2 cellular contexts compared by ENCODE assay signal in genomic region chr11:111514216-111515031, GRCh38.
TF ChIP-seq lines count a peak whose summit lies in the region.

TSS of gene HOATZ (plus strand) at chr11:111514778. CDS start at chr11:111514785, 7 bp downstream.

TF ChIP-seq in GM23338, 12 proteins besides CTCF, POLR2A, EP300 and RAD21 (continued from another document):
- TF ChIP-seq ETS1 (IDR thresholded peaks at IDR 0.05) (no peak), EZH2 (IDR thresholded peaks at IDR 0.05; ENCODE audit: low read depth, unreplicated experiment) (no peak), REST (IDR thresholded peaks at IDR 0.05; ENCODE audit: unreplicated experiment) (no peak), ZNF114 (CRISPR knock-in tag; IDR thresholded peaks at IDR 0.05) (no peak), ZNF331 (CRISPR knock-in tag; IDR thresholded peaks at IDR 0.05; ENCODE audit: low read depth) (no peak), NANOG (IDR thresholded peaks at IDR 0.05; ENCODE audit: borderline replicate concordance) (no peak), ZNF462 (CRISPR knock-in tag; IDR thresholded peaks at IDR 0.05) (no peak), CREB1 (CRISPR knock-in tag; IDR thresholded peaks at IDR 0.05; ENCODE audit: low read depth) (no peak)

TF ChIP-seq in endothelial cell of umbilical vein, 7 proteins besides CTCF, POLR2A, EP300 and RAD21 (continued from another document):
- TF ChIP-seq JUN (IDR thresholded peaks at IDR 0.05; ENCODE audit: borderline replicate concordance, insufficient read depth, insufficient read length, low read depth) (no peak), EZH2 (IDR thresholded peaks at IDR 0.05; ENCODE audit: borderline replicate concordance, low read depth, low read length, severe bottlenecking) (peak; percentile 30)
